In the genomic region with DNA sequence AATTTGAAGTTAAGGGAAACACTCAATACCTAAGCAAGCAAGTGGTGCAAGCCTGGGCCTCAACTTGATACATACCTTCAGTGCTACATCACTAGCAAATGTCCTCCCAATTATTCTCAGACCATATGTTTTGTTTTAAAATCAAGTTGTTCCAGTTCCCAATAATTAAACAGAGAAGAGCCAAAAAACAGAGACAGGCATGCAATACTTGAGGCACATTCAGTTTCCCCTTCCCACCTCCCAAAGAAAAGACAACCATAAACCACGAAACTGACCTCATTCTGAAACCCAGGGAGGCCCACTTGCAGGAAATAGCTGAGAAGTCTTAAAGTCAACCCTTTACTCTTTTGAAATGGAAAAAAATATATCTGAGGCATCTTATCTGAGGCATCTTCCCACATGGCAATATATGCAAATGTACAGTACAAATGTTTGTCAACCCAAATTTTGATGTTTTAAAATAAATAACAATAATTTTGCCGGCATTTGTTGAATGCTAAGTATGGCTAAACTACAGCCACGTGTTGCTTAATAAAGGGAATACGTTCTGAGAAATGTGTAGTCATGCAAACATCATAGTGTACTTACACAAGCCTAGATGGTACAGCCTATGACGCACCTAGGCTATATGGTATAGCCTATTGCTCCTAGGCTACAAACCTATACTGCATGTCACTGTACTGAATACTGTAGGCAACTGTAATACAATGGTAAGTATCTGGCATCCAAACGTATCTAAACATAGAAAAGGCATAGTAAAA, we compare ENCODE assay signal across 12 cellular contexts.
A peak's percentile ranks its signal among the peaks of the same experiment; 100 is the strongest.
DNase-seq lines count a peak whose midpoint lies in the region; ATAC-seq and TF ChIP-seq lines count a peak whose summit lies in the region.
"Had no signal": no experiment of that assay in that cellular context is flagged by ENCODE, and none has a peak within 500 bp of the region (broad histone marks: within the 10 kb centered on the region; RNA-seq: fewer than 3 reads in every experiment).

No MANE protein-coding gene starts in this region.

- peak; percentile 92 for ATAC-seq in stimulated activated effector memory CD8-positive, alpha-beta T cell treated with anti-CD3 and anti-CD28 coated beads, Interleukin-12 subunit alpha, Interleukin-12 subunit beta, amount 100 ng/mL, for 72 hours
- ATAC-seq in GM18511 (IDR thresholded peaks at IDR 0.05; ENCODE audit: unreplicated experiment) (no peak), HG03469 (IDR thresholded peaks at IDR 0.05; ENCODE audit: unreplicated experiment) (no peak)
- ATAC-seq: HCT116 had no signal

- peak overlapping the region; percentile 78 for H3K27ac Mint-ChIP-seq in activated CD4-positive, alpha-beta T cell treated with anti-CD3 and anti-CD28 coated beads, Interleukin-2, amount 10 ng/mL, durations not matched to agents 24 days and 14 days
- H3K27ac Mint-ChIP-seq in stimulated activated effector memory CD8-positive, alpha-beta T cell treated with anti-CD3 and anti-CD28 coated beads, Interleukin-12 subunit alpha, Interleukin-12 subunit beta, amount 100 ng/mL, for 72 hours = no peak overlapping the region
- H3K27ac Mint-ChIP-seq: B cell had no signal

- H3K36me3 Mint-ChIP-seq in activated CD4-positive, alpha-beta T cell treated with anti-CD3 and anti-CD28 coated beads, Interleukin-2, amount 10 ng/mL, durations not matched to agents 24 days and 14 days (ENCODE audit: low read depth) = peaks cover 29% of the 10 kb centered on the region
- H3K36me3 Mint-ChIP-seq in stimulated activated effector memory CD8-positive, alpha-beta T cell treated with anti-CD3 and anti-CD28 coated beads, Interleukin-12 subunit alpha, Interleukin-12 subunit beta, amount 100 ng/mL, for 72 hours = no peaks in the 10 kb centered on the region

- no peak for TF ChIP-seq CTCF in choroid plexus epithelial cell (conservative IDR thresholded peaks at IDR 0.05; ENCODE audit: low read depth, low read length)

- no peak overlapping the region for H3K4me3 ChIP-seq in choroid plexus epithelial cell (ENCODE audit: low read depth, low read length)

- peak; percentile 81 for DNase-seq in activated CD4-positive, alpha-beta T cell treated with anti-CD3 and anti-CD28 coated beads, Interleukin-2, amount 10 ng/mL, durations not matched to agents 24 days and 14 days
- DNase-seq in activated CD4-positive, alpha-beta T cell treated with anti-CD3 and anti-CD28 coated beads for 4 hours = no peak
- DNase-seq in SKM-1 (lab: John Stamatoyannopoulos, UW; ENCODE audit: unreplicated experiment) (peak; percentile 83), choroid plexus epithelial cell (ENCODE audit: low read depth) (peak; percentile 94), SW480 (ENCODE audit: low spot score) (no peak)
- DNase-seq in stimulated activated effector memory CD8-positive, alpha-beta T cell treated with anti-CD3 and anti-CD28 coated beads, Interleukin-12 subunit alpha, Interleukin-12 subunit beta, amount 100 ng/mL, for 72 hours (ENCODE audit: low spot score in 2 of 2) = no peak
- DNase-seq: activated effector memory CD4-positive, alpha-beta T cell treated with Interleukin-2 at 50 U/mL for 16 hours; SHP77 had no signal

- H3K4me3 Mint-ChIP-seq in activated CD4-positive, alpha-beta T cell treated with anti-CD3 and anti-CD28 coated beads, Interleukin-2, amount 10 ng/mL, durations not matched to agents 24 days and 14 days = peak overlapping the region; percentile 73
- peak overlapping the region; percentile 6 for H3K4me3 Mint-ChIP-seq in stimulated activated effector memory CD8-positive, alpha-beta T cell treated with anti-CD3 and anti-CD28 coated beads, Interleukin-12 subunit alpha, Interleukin-12 subunit beta, amount 100 ng/mL, for 72 hours
- H3K4me3 Mint-ChIP-seq: B cell had no signal

- H3K27me3 Mint-ChIP-seq in activated CD4-positive, alpha-beta T cell treated with anti-CD3 and anti-CD28 coated beads, Interleukin-2, amount 10 ng/mL, durations not matched to agents 24 days and 14 days = no peaks in the 10 kb centered on the region
- H3K27me3 Mint-ChIP-seq: B cell had no signal

- intact Hi-C loops in activated CD4-positive, alpha-beta T cell treated with anti-CD3 and anti-CD28 coated beads, Interleukin-2, amount 10 ng/mL, durations not matched to agents 24 days and 14 days (cut with micrococcal nuclease) = loop anchor here (1.0 to 10.0 kb wide), 8 partner anchors 11 to 152 kb away; no protein-coding TSS in a partner anchor

- H3K4me1 Mint-ChIP-seq in activated CD4-positive, alpha-beta T cell treated with anti-CD3 and anti-CD28 coated beads, Interleukin-2, amount 10 ng/mL, durations not matched to agents 24 days and 14 days = peaks cover 62% of the 10 kb centered on the region
- peaks cover 52% of the 10 kb centered on the region for H3K4me1 Mint-ChIP-seq in stimulated activated effector memory CD8-positive, alpha-beta T cell treated with anti-CD3 and anti-CD28 coated beads, Interleukin-12 subunit alpha, Interleukin-12 subunit beta, amount 100 ng/mL, for 72 hours
- H3K4me1 Mint-ChIP-seq: B cell had no signal

- no peaks in the 10 kb centered on the region for H3K9me3 Mint-ChIP-seq in activated CD4-positive, alpha-beta T cell treated with anti-CD3 and anti-CD28 coated beads, Interleukin-2, amount 10 ng/mL, durations not matched to agents 24 days and 14 days
- no peaks in the 10 kb centered on the region for H3K9me3 Mint-ChIP-seq in stimulated activated effector memory CD8-positive, alpha-beta T cell treated with anti-CD3 and anti-CD28 coated beads, Interleukin-12 subunit alpha, Interleukin-12 subunit beta, amount 100 ng/mL, for 72 hours

Comparison
In these comparisons a context has a peak if more than half of its experiments do, and no peak if none do; other contexts are left out.
1. DNase-seq: peak in activated CD4-positive, alpha-beta T cell treated with anti-CD3 and anti-CD28 coated beads, Interleukin-2, amount 10 ng/mL, durations not matched to agents 24 days and 14 days (single experiment), SKM-1 (single experiment) and choroid plexus epithelial cell (single experiment); none in activated CD4-positive, alpha-beta T cell treated with anti-CD3 and anti-CD28 coated beads for 4 hours (0 of 2), stimulated activated effector memory CD8-positive, alpha-beta T cell treated with anti-CD3 and anti-CD28 coated beads, Interleukin-12 subunit alpha, Interleukin-12 subunit beta, amount 100 ng/mL, for 72 hours (0 of 2) and SW480 (single experiment).